Comparison of ENCODE assay signal across 8 cellular contexts in genomic region chr19:53395840-53396580, GRCh38. TPM values are rescaled to one million over a fixed set of nuclear protein-coding genes. Genes with fewer than 3 reads are reported as not detected.
A peak's percentile ranks its signal among the peaks of the same experiment; 100 is the strongest.
DNase-seq lines count a peak whose midpoint lies in the region; ATAC-seq and TF ChIP-seq lines count a peak whose summit lies in the region.
"Not testable (repeated sequence)": the region's sequence is repeated elsewhere in the genome, so short reads cannot be mapped to it uniquely, and the experiment has no call there.

No MANE protein-coding gene starts in this region.

- peak overlapping the region; percentile 97 for H2AFZ ChIP-seq in smooth muscle cell (ENCODE audit: low read depth)

- peak overlapping the region; percentile 98 for H3K4me2 ChIP-seq in smooth muscle cell

- peak overlapping the region; percentile 88 for H3K4me3 Mint-ChIP-seq in activated naive CD4-positive, alpha-beta T cell treated with anti-CD3 and anti-CD28 coated beads for 36 hours
- peak overlapping the region; percentile 85 to 99 (median 98) for H3K4me3 Mint-ChIP-seq in naive B cell

- peaks cover 30% of the 10 kb centered on the region for H3K36me3 Mint-ChIP-seq in activated naive CD4-positive, alpha-beta T cell treated with anti-CD3 and anti-CD28 coated beads for 36 hours (ENCODE audit: low read depth)
- peaks cover 14% of the 10 kb centered on the region in 2 donors for H3K36me3 Mint-ChIP-seq in naive B cell

- CTCF ChIA-PET in Panc1 (lab: Charles Lee), result interaction anchor here (0.5 to 1.2 kb wide), 3 partner anchors 22 to 190 kb away, joined by 3 to 8 read pairs (median 4); no protein-coding TSS in a partner anchor
- CTCF ChIA-PET in activated naive CD4-positive, alpha-beta T cell treated with anti-CD3 and anti-CD28 coated beads for 36 hours (lab: Charles Lee), result not testable (repeated sequence)

- in situ Hi-C loops in HAP-1 (cut with MboI; ENCODE audit: low sequenced_read_pairs); Panc1 (cut with HindIII; ENCODE audit: low pct_unique_long_range_greater_than_20kb, low sequenced_read_pairs): not testable (repeated sequence)

- not testable (repeated sequence) for H3K9me3 ChIP-seq in HAP-1; Panc1 (ENCODE audit: control insufficient read depth, insufficient read depth, low read depth, low read length); ectodermal cell (ENCODE audit: control insufficient read depth, low read length); smooth muscle cell (replicated peaks; ENCODE audit: low read depth)

- not testable (repeated sequence) for H4K20me1 ChIP-seq in smooth muscle cell (ENCODE audit: low read depth)

- H3K4me1 ChIP-seq in HAP-1; Panc1 (ENCODE audit: control insufficient read depth, insufficient read depth, low read length); ectodermal cell (ENCODE audit: control insufficient read depth, insufficient read depth, low read length): not testable (repeated sequence)
- H3K4me1 ChIP-seq in smooth muscle cell (ENCODE audit: low read depth), result peaks cover 12% of the 10 kb centered on the region

- WGBS in ectodermal cell, 2 experiments, result 2 to 3% methylated on average over 9 of the region's 9 CpGs
- WGBS in smooth muscle cell (ENCODE audit: low lambda C conversion rate), result 9% methylated on average over 9 of the region's 9 CpGs

- H3K27ac ChIP-seq in Panc1 (ENCODE audit: low read length) (peak overlapping the region; percentile 91), smooth muscle cell (ENCODE audit: low read depth) (peak overlapping the region; percentile 81)
- H3K27ac ChIP-seq in ectodermal cell (ENCODE audit: insufficient read depth, low read depth, low read length, poor library complexity, severe bottlenecking), result not testable (repeated sequence)

- not testable (repeated sequence) for ATAC-seq in Panc1; naive B cell (ENCODE audit: low read depth in 2 of 2)

- H3K27ac Mint-ChIP-seq in activated naive CD4-positive, alpha-beta T cell treated with anti-CD3 and anti-CD28 coated beads for 36 hours, result peak overlapping the region; percentile 90
- peak overlapping the region; percentile 68 to 94 (median 88) for H3K27ac Mint-ChIP-seq in naive B cell

- H3K4me1 Mint-ChIP-seq in activated naive CD4-positive, alpha-beta T cell treated with anti-CD3 and anti-CD28 coated beads for 36 hours (ENCODE audit: low read depth), result peaks cover 27% of the 10 kb centered on the region
- H3K4me1 Mint-ChIP-seq in naive B cell, result peaks cover 20 to 39% (median 24%) of the 10 kb centered on the region in 3 donors

- H3K9me3 Mint-ChIP-seq in activated naive CD4-positive, alpha-beta T cell treated with anti-CD3 and anti-CD28 coated beads for 36 hours, result not testable (repeated sequence)
- H3K9me3 Mint-ChIP-seq in naive B cell, result peaks cover 2 to 15% (median 8%) of the 10 kb centered on the region in 7 donors

- peaks cover 22% of the 10 kb centered on the region for H3K36me3 ChIP-seq in HAP-1 (replicated peaks)
- not testable (repeated sequence) for H3K36me3 ChIP-seq in Panc1 (ENCODE audit: control insufficient read depth, insufficient read depth, low read length); ectodermal cell (ENCODE audit: control insufficient read depth, insufficient read depth, low read length); smooth muscle cell (ENCODE audit: low read depth)

- not testable (repeated sequence) for H3K27me3 ChIP-seq in HAP-1 (ENCODE audit: low read depth); Panc1 (ENCODE audit: control insufficient read depth, insufficient read depth, low read length); ectodermal cell (ENCODE audit: control insufficient read depth, insufficient read depth, low read length, poor library complexity, severe bottlenecking); smooth muscle cell (ENCODE audit: low read depth)

- not testable (repeated sequence) for H3K27me3 Mint-ChIP-seq in activated naive CD4-positive, alpha-beta T cell treated with anti-CD3 and anti-CD28 coated beads for 36 hours (ENCODE audit: low read depth); naive B cell

- POLR2A ChIA-PET in Panc1 (lab: Charles Lee), result not testable (repeated sequence)

- intact Hi-C loops in Panc1 (cut with micrococcal nuclease; ENCODE audit: unreplicated experiment), result not testable (repeated sequence)
- intact Hi-C loops in activated naive CD4-positive, alpha-beta T cell treated with anti-CD3 and anti-CD28 coated beads for 36 hours (cut with micrococcal nuclease), result loop anchor here (1.0 to 10.0 kb wide), 4 partner anchors 31 to 454 kb away; partner anchors contain the start of genes ZNF525, ZNF665 and ZNF813

- H3K4me3 ChIP-seq in AG09309 (ENCODE audit: control insufficient read depth, low read depth, low read length) (peak overlapping the region; percentile 73), HAP-1 (peak overlapping the region; percentile 78), Panc1 (ENCODE audit: low read depth in 2 of 2, low read length in 2 of 2) (peak overlapping the region; percentile 86 to 88), ectodermal cell (ENCODE audit: insufficient read depth, low read depth, low read length) (peak overlapping the region; percentile 89), iPS-11a (ENCODE audit: low read depth, low read length) (peak overlapping the region; percentile 83), smooth muscle cell (peak overlapping the region; percentile 100)

- peak overlapping the region; percentile 91 for H3K9ac ChIP-seq in smooth muscle cell (ENCODE audit: low read depth)

- not testable (repeated sequence) for TF ChIP-seq CTCF in AG09309 (IDR thresholded peaks at IDR 0.05; ENCODE audit: control insufficient read depth, insufficient read depth, low read depth, low read length, missing control alignments); Panc1 (IDR thresholded peaks at IDR 0.05); smooth muscle cell (IDR thresholded peaks at IDR 0.05; ENCODE audit: borderline replicate concordance, insufficient read depth, poor library complexity, severe bottlenecking)

- TSS peak; percentile 79 for BruUV-seq in Panc1 (replicated peaks; lab: Mats Ljungman, UMichigan)

- not testable (repeated sequence) for DNase-seq in AG09309 (ENCODE audit: low read depth); Panc1 (ENCODE audit: low read depth, low spot score); activated naive CD4-positive, alpha-beta T cell treated with anti-CD3 and anti-CD28 coated beads for 36 hours; naive B cell; smooth muscle cell (lab: John Stamatoyannopoulos, UW; ENCODE audit: unreplicated experiment)
- peak; percentile 53 to 77 for DNase-seq in HAP-1 (ENCODE audit: low spot score in 2 of 2)

- peaks cover 34% of the 10 kb centered on the region for H3K79me2 ChIP-seq in smooth muscle cell (ENCODE audit: low read depth)

- H3F3A ChIP-seq in smooth muscle cell (ENCODE audit: low read depth), result not testable (repeated sequence)

RNA-seq across cellular contexts. Expression of gene ZNF765, which starts 1.1 kb away (rescaled TPM):
- total RNA-seq in Panc1 (2021; ENCODE audit: unreplicated experiment) (15.3 TPM), smooth muscle cell (7.7 and 15.0 TPM in 2 replicates)
- polyA plus RNA-seq in Panc1 (2012; ENCODE audit: insufficient read length), result 5.5 TPM
- total RNA-seq in activated naive CD4-positive, alpha-beta T cell treated with anti-CD3 and anti-CD28 coated beads for 36 hours, result 1 to 10 TPM; 7.9 to 8.0 TPM
- 8.7 TPM for polyA plus RNA-seq in ectodermal cell (2013, experiment 1 of 4)
- 10.1 TPM for polyA plus RNA-seq in ectodermal cell (2013, experiment 2 of 4)
- polyA plus RNA-seq in ectodermal cell (2013, experiment 3 of 4), result 7.9 TPM
- polyA plus RNA-seq in ectodermal cell (2013, experiment 4 of 4), result 11.1 TPM
- polyA plus RNA-seq in naive B cell (ENCODE audit: low read depth in 6 of 6) (10 to 100 TPM; 10.0 to 20.2 (median 14.8) TPM), smooth muscle cell (3.8 and 4.3 TPM in 2 replicates)

RNA-seq across cellular contexts. Expression of gene ZNF525, which starts 30.5 kb away (rescaled TPM):
- total RNA-seq in Panc1 (2021; ENCODE audit: unreplicated experiment) (23.4 TPM), smooth muscle cell (10.9 and 11.7 TPM in 2 replicates)
- polyA plus RNA-seq in Panc1 (2012; ENCODE audit: insufficient read length), result 7.2 TPM
- total RNA-seq in activated naive CD4-positive, alpha-beta T cell treated with anti-CD3 and anti-CD28 coated beads for 36 hours, result 10 to 100 TPM; 16.2 to 17.4 TPM
- polyA plus RNA-seq in ectodermal cell (2013, experiment 1 of 4), result 8.7 TPM
- polyA plus RNA-seq in ectodermal cell (2013, experiment 2 of 4), result 10.0 TPM
- 8.2 TPM for polyA plus RNA-seq in ectodermal cell (2013, experiment 3 of 4)
- polyA plus RNA-seq in ectodermal cell (2013, experiment 4 of 4), result 7.4 TPM
- polyA plus RNA-seq in naive B cell (ENCODE audit: low read depth in 6 of 6) (10 to 100 TPM in 4 of 6 donors, 1 to 10 TPM in 2; 5.6 to 17.6 (median 11.1) TPM), smooth muscle cell (1.4 and 2.5 TPM in 2 replicates)

RNA-seq across cellular contexts. Expression of gene ZNF761, which starts 35.8 kb away (rescaled TPM):
- total RNA-seq in Panc1 (2021; ENCODE audit: unreplicated experiment) (21.8 TPM), smooth muscle cell (14.5 and 24.1 TPM in 2 replicates)
- 10.4 TPM for polyA plus RNA-seq in Panc1 (2012; ENCODE audit: insufficient read length)
- total RNA-seq in activated naive CD4-positive, alpha-beta T cell treated with anti-CD3 and anti-CD28 coated beads for 36 hours, result 10 to 100 TPM in 1 of 2 experiments, 1 to 10 TPM in 1; 8.7 to 10.0 TPM
- polyA plus RNA-seq in ectodermal cell (2013, experiment 1 of 4), result 12.6 TPM
- polyA plus RNA-seq in ectodermal cell (2013, experiment 2 of 4), result 11.1 TPM
- 9.9 TPM for polyA plus RNA-seq in ectodermal cell (2013, experiment 3 of 4)
- polyA plus RNA-seq in ectodermal cell (2013, experiment 4 of 4), result 10.9 TPM
- polyA plus RNA-seq in naive B cell (ENCODE audit: low read depth in 6 of 6) (10 to 100 TPM in 4 of 6 donors, 1 to 10 TPM in 2; 6.4 to 18.3 (median 11.6) TPM), smooth muscle cell (10.4 and 11.0 TPM in 2 replicates)
